ENCODE assay signal across 1 cellular context in the genomic region with DNA sequence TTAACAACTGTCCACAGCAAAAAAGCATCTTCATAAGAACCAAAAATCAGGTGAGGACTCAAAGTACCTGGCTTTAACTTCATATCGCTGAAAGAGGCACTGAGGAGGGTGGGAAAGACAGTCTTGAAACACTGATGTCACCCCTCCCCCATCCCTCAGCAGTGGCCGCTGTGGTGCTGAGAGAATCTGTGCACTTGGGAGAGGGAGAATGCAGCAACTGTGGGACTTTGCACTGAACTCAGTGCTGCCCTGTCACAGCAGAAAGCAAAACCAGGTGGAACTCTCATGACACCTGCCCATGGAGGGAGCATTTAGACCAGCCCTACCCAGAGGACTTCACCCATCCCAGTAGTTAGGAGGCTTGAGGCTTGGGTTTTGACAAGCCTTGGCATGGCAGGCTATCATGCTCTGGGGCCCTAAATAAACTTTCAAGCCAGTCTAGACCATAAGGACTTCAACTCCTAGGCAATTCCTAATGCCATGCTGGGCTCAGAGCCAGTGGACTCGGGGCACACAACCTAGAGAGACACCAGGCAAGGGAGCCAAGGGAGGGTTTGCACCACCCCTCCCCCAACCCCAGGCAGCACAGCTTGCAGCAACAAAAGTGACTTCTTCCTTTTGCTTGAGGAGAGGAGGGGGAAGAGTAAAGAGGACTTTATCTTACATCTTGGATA.
TF ChIP-seq lines count a peak whose summit lies in the region.

No MANE protein-coding gene starts in this region.

TF ChIP-seq in HepG2, 621 proteins besides CTCF, POLR2A, EP300 and RAD21 (continued from another document and continues in another):
- TF ChIP-seq, protein P1, sequence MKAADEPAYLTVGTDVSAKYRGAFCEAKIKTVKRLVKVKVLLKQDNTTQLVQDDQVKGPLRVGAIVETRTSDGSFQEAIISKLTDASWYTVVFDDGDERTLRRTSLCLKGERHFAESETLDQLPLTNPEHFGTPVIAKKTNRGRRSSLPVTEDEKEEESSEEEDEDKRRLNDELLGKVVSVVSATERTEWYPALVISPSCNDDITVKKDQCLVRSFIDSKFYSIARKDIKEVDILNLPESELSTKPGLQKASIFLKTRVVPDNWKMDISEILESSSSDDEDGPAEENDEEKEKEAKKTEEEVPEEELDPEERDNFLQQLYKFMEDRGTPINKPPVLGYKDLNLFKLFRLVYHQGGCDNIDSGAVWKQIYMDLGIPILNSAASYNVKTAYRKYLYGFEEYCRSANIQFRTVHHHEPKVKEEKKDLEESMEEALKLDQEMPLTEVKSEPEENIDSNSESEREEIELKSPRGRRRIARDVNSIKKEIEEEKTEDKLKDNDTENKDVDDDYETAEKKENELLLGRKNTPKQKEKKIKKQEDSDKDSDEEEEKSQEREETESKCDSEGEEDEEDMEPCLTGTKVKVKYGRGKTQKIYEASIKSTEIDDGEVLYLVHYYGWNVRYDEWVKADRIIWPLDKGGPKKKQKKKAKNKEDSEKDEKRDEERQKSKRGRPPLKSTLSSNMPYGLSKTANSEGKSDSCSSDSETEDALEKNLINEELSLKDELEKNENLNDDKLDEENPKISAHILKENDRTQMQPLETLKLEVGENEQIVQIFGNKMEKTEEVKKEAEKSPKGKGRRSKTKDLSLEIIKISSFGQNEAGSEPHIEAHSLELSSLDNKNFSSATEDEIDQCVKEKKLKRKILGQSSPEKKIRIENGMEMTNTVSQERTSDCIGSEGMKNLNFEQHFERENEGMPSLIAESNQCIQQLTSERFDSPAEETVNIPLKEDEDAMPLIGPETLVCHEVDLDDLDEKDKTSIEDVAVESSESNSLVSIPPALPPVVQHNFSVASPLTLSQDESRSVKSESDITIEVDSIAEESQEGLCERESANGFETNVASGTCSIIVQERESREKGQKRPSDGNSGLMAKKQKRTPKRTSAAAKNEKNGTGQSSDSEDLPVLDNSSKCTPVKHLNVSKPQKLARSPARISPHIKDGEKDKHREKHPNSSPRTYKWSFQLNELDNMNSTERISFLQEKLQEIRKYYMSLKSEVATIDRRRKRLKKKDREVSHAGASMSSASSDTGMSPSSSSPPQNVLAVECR (CRISPR knock-in tag; IDR thresholded peaks at IDR 0.05; ENCODE audit: borderline replicate concordance) = peak; percentile 30; the same call in 1 of the 2 replicates
- TF ChIP-seq ZNF691 (CRISPR knock-in tag; IDR thresholded peaks at IDR 0.05; ENCODE audit: borderline replicate concordance, low read depth) = no peak
- no peak for TF ChIP-seq ZNF44 (CRISPR knock-in tag; IDR thresholded peaks at IDR 0.05)
- peak; percentile 37; the same call in 1 of the 2 replicates for TF ChIP-seq IKZF5 (CRISPR knock-in tag; IDR thresholded peaks at IDR 0.05)
- no peak for TF ChIP-seq NFIB (CRISPR knock-in tag; IDR thresholded peaks at IDR 0.05; ENCODE audit: borderline replicate concordance)
- TF ChIP-seq SRY (CRISPR knock-in tag; IDR thresholded peaks at IDR 0.05) = no peak
- TF ChIP-seq NFE2 (CRISPR knock-in tag; IDR thresholded peaks at IDR 0.05) = no peak
- no peak for TF ChIP-seq ZNF547 (CRISPR knock-in tag; IDR thresholded peaks at IDR 0.05)
- TF ChIP-seq MIER2 (CRISPR knock-in tag; IDR thresholded peaks at IDR 0.05) = no peak
- no peak for TF ChIP-seq ATF6 (CRISPR knock-in tag; conservative IDR thresholded peaks at IDR 0.05)
- no peak for TF ChIP-seq GPBP1L1 (CRISPR knock-in tag; IDR thresholded peaks at IDR 0.05)
- no peak for TF ChIP-seq ZNF317 (CRISPR knock-in tag; IDR thresholded peaks at IDR 0.05)
- 0 out of 2 replicates have a peak, but pooled peaks have one; percentile 10 for TF ChIP-seq SPEN (CRISPR knock-in tag; IDR thresholded peaks at IDR 0.05; ENCODE audit: low read depth)
- TF ChIP-seq GLMP (CRISPR knock-in tag; IDR thresholded peaks at IDR 0.05; ENCODE audit: borderline replicate concordance) = no peak
- TF ChIP-seq, protein P2, sequence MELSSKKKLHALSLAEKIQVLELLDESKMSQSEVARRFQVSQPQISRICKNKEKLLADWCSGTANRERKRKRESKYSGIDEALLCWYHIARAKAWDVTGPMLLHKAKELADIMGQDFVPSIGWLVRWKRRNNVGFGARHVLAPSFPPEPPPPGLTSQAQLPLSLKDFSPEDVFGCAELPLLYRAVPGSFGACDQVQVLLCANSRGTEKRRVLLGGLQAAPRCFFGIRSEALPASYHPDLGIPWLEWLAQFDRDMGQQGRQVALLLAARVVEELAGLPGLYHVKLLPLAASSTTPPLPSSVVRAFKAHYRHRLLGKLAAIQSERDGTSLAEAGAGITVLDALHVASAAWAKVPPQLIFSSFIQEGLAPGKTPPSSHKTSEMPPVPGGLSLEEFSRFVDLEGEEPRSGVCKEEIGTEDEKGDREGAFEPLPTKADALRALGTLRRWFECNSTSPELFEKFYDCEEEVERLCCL (CRISPR knock-in tag; IDR thresholded peaks at IDR 0.05; ENCODE audit: borderline replicate concordance) = no peak
- no peak for TF ChIP-seq ZC3H4 (CRISPR knock-in tag; IDR thresholded peaks at IDR 0.05; ENCODE audit: borderline replicate concordance)
- no peak for TF ChIP-seq SP4 (CRISPR knock-in tag; IDR thresholded peaks at IDR 0.05)
- no peak for TF ChIP-seq ATF7 (IDR thresholded peaks at IDR 0.05)
- TF ChIP-seq ATF7 (CRISPR knock-in tag; IDR thresholded peaks at IDR 0.05) = no peak
- TF ChIP-seq ZNF234 (CRISPR knock-in tag; conservative IDR thresholded peaks at IDR 0.05) = no peak
- no peak for TF ChIP-seq DMAP1 (CRISPR knock-in tag; IDR thresholded peaks at IDR 0.05)
- no peak for TF ChIP-seq TERF1 (CRISPR knock-in tag; IDR thresholded peaks at IDR 0.05)
- no peak for TF ChIP-seq ZNF746 (CRISPR knock-in tag; IDR thresholded peaks at IDR 0.05)
- no peak for TF ChIP-seq FOXJ3 (CRISPR knock-in tag; IDR thresholded peaks at IDR 0.05; ENCODE audit: borderline replicate concordance)
- TF ChIP-seq, protein P3, sequence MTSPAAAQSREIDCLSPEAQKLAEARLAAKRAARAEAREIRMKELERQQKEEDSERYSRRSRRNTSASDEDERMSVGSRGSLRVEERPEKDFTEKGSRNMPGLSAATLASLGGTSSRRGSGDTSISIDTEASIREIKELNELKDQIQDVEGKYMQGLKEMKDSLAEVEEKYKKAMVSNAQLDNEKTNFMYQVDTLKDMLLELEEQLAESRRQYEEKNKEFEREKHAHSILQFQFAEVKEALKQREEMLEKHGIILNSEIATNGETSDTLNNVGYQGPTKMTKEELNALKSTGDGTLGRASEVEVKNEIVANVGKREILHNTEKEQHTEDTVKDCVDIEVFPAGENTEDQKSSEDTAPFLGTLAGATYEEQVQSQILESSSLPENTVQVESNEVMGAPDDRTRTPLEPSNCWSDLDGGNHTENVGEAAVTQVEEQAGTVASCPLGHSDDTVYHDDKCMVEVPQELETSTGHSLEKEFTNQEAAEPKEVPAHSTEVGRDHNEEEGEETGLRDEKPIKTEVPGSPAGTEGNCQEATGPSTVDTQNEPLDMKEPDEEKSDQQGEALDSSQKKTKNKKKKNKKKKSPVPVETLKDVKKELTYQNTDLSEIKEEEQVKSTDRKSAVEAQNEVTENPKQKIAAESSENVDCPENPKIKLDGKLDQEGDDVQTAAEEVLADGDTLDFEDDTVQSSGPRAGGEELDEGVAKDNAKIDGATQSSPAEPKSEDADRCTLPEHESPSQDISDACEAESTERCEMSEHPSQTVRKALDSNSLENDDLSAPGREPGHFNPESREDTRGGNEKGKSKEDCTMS (CRISPR knock-in tag; conservative IDR thresholded peaks at IDR 0.05) = no peak
- TF ChIP-seq ARID2 (CRISPR knock-in tag; IDR thresholded peaks at IDR 0.05; ENCODE audit: borderline replicate concordance) = no peak
- no peak for TF ChIP-seq RNF219 (CRISPR knock-in tag; IDR thresholded peaks at IDR 0.05)
- TF ChIP-seq HOXA7 (CRISPR knock-in tag; IDR thresholded peaks at IDR 0.05) = no peak
- no peak for TF ChIP-seq NAIF1 (CRISPR knock-in tag; IDR thresholded peaks at IDR 0.05; ENCODE audit: borderline replicate concordance)
- TF ChIP-seq ZNF180 (CRISPR knock-in tag; IDR thresholded peaks at IDR 0.05; ENCODE audit: borderline replicate concordance, low read depth) = no peak
- no peak for TF ChIP-seq HNRNPH1 (optimal IDR thresholded peaks at IDR 0.05; ENCODE audit: low read depth, low read length)
- no peak for TF ChIP-seq ATF5 (CRISPR knock-in tag; IDR thresholded peaks at IDR 0.05; ENCODE audit: low read depth)
- TF ChIP-seq ZFP36 (IDR thresholded peaks at IDR 0.05; ENCODE audit: borderline replicate concordance, low read depth, low read length, partially characterized antibody) = no peak
- TF ChIP-seq HNF4G (IDR thresholded peaks at IDR 0.05; ENCODE audit: borderline replicate concordance, low read depth, low read length) = peak; percentile 80
- peak; percentile 47; the same call in 1 of the 2 replicates for TF ChIP-seq HNF4G (CRISPR knock-in tag; IDR thresholded peaks at IDR 0.05; ENCODE audit: borderline replicate concordance, low read depth)
- TF ChIP-seq ZNF724P (CRISPR knock-in tag; IDR thresholded peaks at IDR 0.05; ENCODE audit: borderline replicate concordance) = no peak
- TF ChIP-seq ZNF883 (CRISPR knock-in tag; IDR thresholded peaks at IDR 0.05; ENCODE audit: not compliant biosample characterization) = peak; percentile 48
- TF ChIP-seq ZNF781 (CRISPR knock-in tag; IDR thresholded peaks at IDR 0.05; ENCODE audit: borderline replicate concordance, not compliant biosample characterization) = no peak
- no peak for TF ChIP-seq RARG (CRISPR knock-in tag; IDR thresholded peaks at IDR 0.05; ENCODE audit: low read depth)
